1 cellular context compared by ENCODE assay signal in genomic region chr9:109742759-109743388, GRCh38.
TF ChIP-seq lines count a peak whose summit lies in the region.

No MANE protein-coding gene starts in this region.

TF ChIP-seq in WTC11, 78 proteins besides CTCF, POLR2A, EP300 and RAD21 (continued from another document):
- TF ChIP-seq, protein P1, sequence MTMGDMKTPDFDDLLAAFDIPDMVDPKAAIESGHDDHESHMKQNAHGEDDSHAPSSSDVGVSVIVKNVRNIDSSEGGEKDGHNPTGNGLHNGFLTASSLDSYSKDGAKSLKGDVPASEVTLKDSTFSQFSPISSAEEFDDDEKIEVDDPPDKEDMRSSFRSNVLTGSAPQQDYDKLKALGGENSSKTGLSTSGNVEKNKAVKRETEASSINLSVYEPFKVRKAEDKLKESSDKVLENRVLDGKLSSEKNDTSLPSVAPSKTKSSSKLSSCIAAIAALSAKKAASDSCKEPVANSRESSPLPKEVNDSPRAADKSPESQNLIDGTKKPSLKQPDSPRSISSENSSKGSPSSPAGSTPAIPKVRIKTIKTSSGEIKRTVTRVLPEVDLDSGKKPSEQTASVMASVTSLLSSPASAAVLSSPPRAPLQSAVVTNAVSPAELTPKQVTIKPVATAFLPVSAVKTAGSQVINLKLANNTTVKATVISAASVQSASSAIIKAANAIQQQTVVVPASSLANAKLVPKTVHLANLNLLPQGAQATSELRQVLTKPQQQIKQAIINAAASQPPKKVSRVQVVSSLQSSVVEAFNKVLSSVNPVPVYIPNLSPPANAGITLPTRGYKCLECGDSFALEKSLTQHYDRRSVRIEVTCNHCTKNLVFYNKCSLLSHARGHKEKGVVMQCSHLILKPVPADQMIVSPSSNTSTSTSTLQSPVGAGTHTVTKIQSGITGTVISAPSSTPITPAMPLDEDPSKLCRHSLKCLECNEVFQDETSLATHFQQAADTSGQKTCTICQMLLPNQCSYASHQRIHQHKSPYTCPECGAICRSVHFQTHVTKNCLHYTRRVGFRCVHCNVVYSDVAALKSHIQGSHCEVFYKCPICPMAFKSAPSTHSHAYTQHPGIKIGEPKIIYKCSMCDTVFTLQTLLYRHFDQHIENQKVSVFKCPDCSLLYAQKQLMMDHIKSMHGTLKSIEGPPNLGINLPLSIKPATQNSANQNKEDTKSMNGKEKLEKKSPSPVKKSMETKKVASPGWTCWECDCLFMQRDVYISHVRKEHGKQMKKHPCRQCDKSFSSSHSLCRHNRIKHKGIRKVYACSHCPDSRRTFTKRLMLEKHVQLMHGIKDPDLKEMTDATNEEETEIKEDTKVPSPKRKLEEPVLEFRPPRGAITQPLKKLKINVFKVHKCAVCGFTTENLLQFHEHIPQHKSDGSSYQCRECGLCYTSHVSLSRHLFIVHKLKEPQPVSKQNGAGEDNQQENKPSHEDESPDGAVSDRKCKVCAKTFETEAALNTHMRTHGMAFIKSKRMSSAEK (CRISPR knock-in tag; IDR thresholded peaks at IDR 0.05; ENCODE audit: borderline replicate concordance): no peak
- TF ChIP-seq NR3C1 (CRISPR knock-in tag; conservative IDR thresholded peaks at IDR 0.05; ENCODE audit: low read depth) (no peak), OVOL2 (CRISPR knock-in tag; IDR thresholded peaks at IDR 0.05; ENCODE audit: borderline replicate concordance) (no peak), TEAD4 (CRISPR knock-in tag; IDR thresholded peaks at IDR 0.05) (no peak), ZNF121 (CRISPR knock-in tag; IDR thresholded peaks at IDR 0.05) (no peak), NR1H2 (CRISPR knock-in tag; IDR thresholded peaks at IDR 0.05) (no peak)
